ENCODE assay signal across 17 cellular contexts in genomic region chr13:100633461-100633860, GRCh38. TPM values are rescaled to one million over a fixed set of nuclear protein-coding genes. Genes with fewer than 3 reads are reported as not detected.
DNase-seq lines count a peak whose midpoint lies in the region; ATAC-seq and TF ChIP-seq lines count a peak whose summit lies in the region.
"Had no signal": no experiment of that assay in that cellular context is flagged by ENCODE, and none has a peak within 500 bp of the region (broad histone marks: within the 10 kb centered on the region; RNA-seq: fewer than 3 reads in every experiment).

No MANE protein-coding gene starts in this region.

- H3K4me2 ChIP-seq in osteoblast (ENCODE audit: insufficient read depth, low read length), result no peak overlapping the region

- ATAC-seq in HG02588 (IDR thresholded peaks at IDR 0.05; ENCODE audit: unreplicated experiment) (no peak), HG03354 (IDR thresholded peaks at IDR 0.05; ENCODE audit: poor library complexity, severe bottlenecking, unreplicated experiment) (no peak)
- ATAC-seq: body of pancreas; naive thymus-derived CD8-positive, alpha-beta T cell had no signal

- no peak for TF ChIP-seq CTCF in osteoblast (IDR thresholded peaks at IDR 0.05; ENCODE audit: extremely low read depth, low read depth, low read length)

- no peaks in the 10 kb centered on the region for H3K79me2 ChIP-seq in osteoblast (ENCODE audit: insufficient read depth, low read length)

- no peaks in the 10 kb centered on the region for H3K36me3 ChIP-seq in osteoblast (ENCODE audit: insufficient read depth, low read length)

- no peak overlapping the region for H3K4me3 ChIP-seq in osteoblast (ENCODE audit: insufficient read depth, low read length)
- H3K4me3 ChIP-seq: body of pancreas, skin epidermis had no signal

- no peaks in the 10 kb centered on the region for H3K27me3 ChIP-seq in osteoblast (ENCODE audit: insufficient read depth, low read length)
- H3K27me3 ChIP-seq: body of pancreas had no signal

- DNase-seq in AG20443 (ENCODE audit: low spot score) (peak; percentile 77), RPMI7951 (ENCODE audit: low read depth) (peak; percentile 19), epithelial cell of prostate (ENCODE audit: low read depth, low spot score) (peak; percentile 99), osteoblast (ENCODE audit: insufficient read length, low spot score, missing footprints) (peak; percentile 81), KBM-7 (no peak)
- no peak for DNase-seq in central memory CD4-positive, alpha-beta T cell
- DNase-seq: activated B cell treated with CpG ODN at 0.5 μM for 24 hours; activated T-cell treated with anti-CD3 and anti-CD28 coated beads, Interleukin-2, amount 50 U/mL, for 1 hour; body of pancreas; CD4-positive, alpha-beta memory T cell; kidney; naive thymus-derived CD8-positive, alpha-beta T cell; NCI-H510A; SIG-M5 had no signal

- no peak overlapping the region for H2AFZ ChIP-seq in osteoblast (ENCODE audit: low read length)

- no peaks in the 10 kb centered on the region for H4K20me1 ChIP-seq in osteoblast (ENCODE audit: insufficient read depth, low read length)

- in situ Hi-C loops in KBM-7 (cut with MboI; ENCODE audit: low pct_unique_long_range_greater_than_20kb, low sequenced_read_pairs), result no loop called here

- no peaks in the 10 kb centered on the region for H3K9me3 ChIP-seq in osteoblast (ENCODE audit: low read depth, low read length)
- H3K9me3 ChIP-seq: body of pancreas had no signal

- H3K27ac ChIP-seq in epithelial cell of prostate (peak overlapping the region; percentile 73), osteoblast (ENCODE audit: low read depth, low read length) (peak overlapping the region; percentile 80)
- H3K27ac ChIP-seq: body of pancreas had no signal

- peaks cover 6% of the 10 kb centered on the region for H3K4me1 ChIP-seq in osteoblast (ENCODE audit: insufficient read depth, low read length)
- H3K4me1 ChIP-seq: body of pancreas had no signal

RNA-seq across cellular contexts. Expression of gene TMTC4, which starts 41.1 kb away (rescaled TPM):
- total RNA-seq in RPMI7951 (2014; rRNA removed; shearing (Covaris generic)), result 15.6 and 16.9 TPM in 2 replicates
- 8.7 and 17.1 TPM in 2 replicates for total RNA-seq in osteoblast

RNA-seq across cellular contexts. Expression of gene GGACT, which starts 44.9 kb away (rescaled TPM):
- total RNA-seq in RPMI7951 (2014; rRNA removed; shearing (Covaris generic)), result 1.7 and 2.2 TPM in 2 replicates
- total RNA-seq in osteoblast, result 7.1 and 7.6 TPM in 2 replicates

Comparison
In these comparisons a context has a peak if more than half of its experiments do, and no peak if none do; other contexts are left out.
1. DNase-seq: peak in AG20443 (single experiment), RPMI7951 (single experiment), epithelial cell of prostate (single experiment) and osteoblast (single experiment); none in central memory CD4-positive, alpha-beta T cell (single experiment) and KBM-7 (single experiment).